Comparison of ENCODE assay signal across 8 cellular contexts in genomic region chr5:179796877-179797608, GRCh38. TPM values are rescaled to one million over a fixed set of nuclear protein-coding genes. Genes with fewer than 3 reads are reported as not detected.
DNase-seq lines count a peak whose midpoint lies in the region; ATAC-seq and TF ChIP-seq lines count a peak whose summit lies in the region.

No MANE protein-coding gene starts in this region.

- H3K9me3 Mint-ChIP-seq in activated naive CD4-positive, alpha-beta T cell treated with anti-CD3 and anti-CD28 coated beads, Interleukin-2, amount 50 U/mL, for 24 hours: no peaks in the 10 kb centered on the region
- no peaks in the 10 kb centered on the region for H3K9me3 Mint-ChIP-seq in mesothelial cell of epicardium

- WGBS in adrenal gland, 4 donors: 65 to 79% (median 74%) methylated on average over 14 to 21 of the region's 21 CpGs
- 87 to 90% methylated on average over 14 to 21 of the region's 21 CpGs for WGBS in upper lobe of left lung, 2 donors

- ATAC-seq in upper lobe of left lung (ENCODE audit: low FRiP score in 2 of 2) (no peak), HG02588 (IDR thresholded peaks at IDR 0.05; ENCODE audit: unreplicated experiment) (no peak), HG02571 (IDR thresholded peaks at IDR 0.05; ENCODE audit: unreplicated experiment) (no peak), GM18868 (IDR thresholded peaks at IDR 0.05; ENCODE audit: unreplicated experiment) (no peak)

- TF ChIP-seq POLR2A in adrenal gland (IDR thresholded peaks at IDR 0.05): no peak
- TF ChIP-seq POLR2A in upper lobe of left lung (IDR thresholded peaks at IDR 0.05): no peak

- peaks cover 30% of the 10 kb centered on the region for H3K4me1 Mint-ChIP-seq in activated naive CD4-positive, alpha-beta T cell treated with anti-CD3 and anti-CD28 coated beads, Interleukin-2, amount 50 U/mL, for 24 hours
- H3K4me1 Mint-ChIP-seq in mesothelial cell of epicardium: peaks cover 4% of the 10 kb centered on the region

- no peak for DNase-seq in activated naive CD4-positive, alpha-beta T cell treated with anti-CD3 and anti-CD28 coated beads, Interleukin-2, amount 50 U/mL, for 16 hours
- DNase-seq in adrenal gland (peak in 3 of 7 donors; percentile 20 to 34 (median 24)), mesothelial cell of epicardium (ENCODE audit: low spot score in 2 of 2, unreplicated experiment in 2 of 2) (no peak), upper lobe of left lung (peak in 1 of 2 donors; percentile 72)

- no peaks in the 10 kb centered on the region for H3K27me3 ChIP-seq in adrenal gland
- H3K27me3 ChIP-seq in upper lobe of left lung: no peaks in the 10 kb centered on the region

- intact Hi-C loops in adrenal gland (cut with DNase I): loop anchor here in 1 of 2 donors (5.0 kb wide), 1 partner anchor 35 kb away; no protein-coding TSS in a partner anchor

- H3K36me3 ChIP-seq in adrenal gland (replicated peaks in 1 of 2) (peaks cover 0 to 43% of the 10 kb centered on the region in 2 donors), upper lobe of left lung (peaks cover 22 to 46% (median 44%) of the 10 kb centered on the region in 4 donors)

- H3K27ac ChIP-seq in adrenal gland: peak overlapping the region in 4 of 5 donors; percentile 72 to 88 (median 86)
- H3K27ac ChIP-seq in upper lobe of left lung: peak overlapping the region; percentile 81 to 87 (median 84)

- no peak for TF ChIP-seq EP300 in upper lobe of left lung (IDR thresholded peaks at IDR 0.05)

- no peaks in the 10 kb centered on the region for H3K27me3 Mint-ChIP-seq in activated naive CD4-positive, alpha-beta T cell treated with anti-CD3 and anti-CD28 coated beads, Interleukin-2, amount 50 U/mL, for 24 hours
- H3K27me3 Mint-ChIP-seq in mesothelial cell of epicardium (ENCODE audit: low read depth): peaks cover 2% of the 10 kb centered on the region

- H3K9me3 ChIP-seq in adrenal gland (replicated peaks in 1 of 3) (no peaks in the 10 kb centered on the region), upper lobe of left lung (no peaks in the 10 kb centered on the region)

- H3K36me3 Mint-ChIP-seq in activated naive CD4-positive, alpha-beta T cell treated with anti-CD3 and anti-CD28 coated beads, Interleukin-2, amount 50 U/mL, for 24 hours: peaks cover 7% of the 10 kb centered on the region
- H3K36me3 Mint-ChIP-seq in mesothelial cell of epicardium: peaks cover 14% of the 10 kb centered on the region

- H3K4me3 ChIP-seq in adrenal gland (peak overlapping the region in 2 of 4 donors; percentile 29 to 64), upper lobe of left lung (peak overlapping the region in 3 of 4 donors; percentile 54 to 80 (median 67))

- H3K27ac Mint-ChIP-seq in activated naive CD4-positive, alpha-beta T cell treated with anti-CD3 and anti-CD28 coated beads, Interleukin-2, amount 50 U/mL, for 24 hours: no peak overlapping the region
- H3K27ac Mint-ChIP-seq in mesothelial cell of epicardium: peak overlapping the region; percentile 69

- peak overlapping the region; percentile 59 for H3K4me3 Mint-ChIP-seq in activated naive CD4-positive, alpha-beta T cell treated with anti-CD3 and anti-CD28 coated beads, Interleukin-2, amount 50 U/mL, for 24 hours
- peak overlapping the region; percentile 67 for H3K4me3 Mint-ChIP-seq in mesothelial cell of epicardium

- H3K4me1 ChIP-seq in adrenal gland (replicated peaks in 1 of 2) (peaks cover 12 to 40% of the 10 kb centered on the region in 2 donors), upper lobe of left lung (peaks cover 48 to 57% (median 53%) of the 10 kb centered on the region in 4 donors)

- TF ChIP-seq CTCF in adrenal gland (IDR thresholded peaks at IDR 0.05) (no peak), mesothelial cell of epicardium (IDR thresholded peaks at IDR 0.05; ENCODE audit: unreplicated experiment) (no peak), upper lobe of left lung (IDR thresholded peaks at IDR 0.05) (no peak)

RNA-seq across cellular contexts. Expression of gene LTC4S, which starts 3.3 kb away (rescaled TPM):
- total RNA-seq in adrenal gland (100 to 1,000 TPM in 1 of 8 donors, 10 to 100 TPM in 7; 10.2 to 205 (median 27.0) TPM), mesothelial cell of epicardium (4.7 to 5.2 TPM (median 5.0 TPM) in 3 replicates), upper lobe of left lung (10 to 100 TPM in 5 of 6 donors, 1 to 10 TPM in 1; 6.7 to 33.1 (median 21.3) TPM)
- 10 to 100 TPM in 2 of 3 donors, not detected in 1; 24.1 to 44.4 TPM for polyA plus RNA-seq in adrenal gland

RNA-seq across cellular contexts. Expression of gene MGAT4B, which starts 9.6 kb away (rescaled TPM):
- total RNA-seq in adrenal gland: 100 to 1,000 TPM in 7 of 8 donors, 10 to 100 TPM in 1; 93.3 to 242 (median 223) TPM
- polyA plus RNA-seq in adrenal gland: 100 to 1,000 TPM in 2 of 3 donors, 10 to 100 TPM in 1; 80.5 to 192 (median 122) TPM
- total RNA-seq in mesothelial cell of epicardium: 131 to 133 TPM (median 131 TPM) in 3 replicates
- total RNA-seq in upper lobe of left lung: 100 to 1,000 TPM; 107 to 266 (median 158) TPM

RNA-seq across cellular contexts. Expression of gene SQSTM1, which starts 23.7 kb away (rescaled TPM):
- total RNA-seq in adrenal gland: 1,000 to 10,000 TPM in 3 of 8 donors, 100 to 1,000 TPM in 5; 521 to 2,312 (median 919) TPM
- polyA plus RNA-seq in adrenal gland: 100 to 1,000 TPM; 258 to 312 (median 292) TPM
- 145 to 149 TPM (median 146 TPM) in 3 replicates for total RNA-seq in mesothelial cell of epicardium
- 100 to 1,000 TPM; 390 to 666 (median 574) TPM for total RNA-seq in upper lobe of left lung
